ENCODE assay signal across 10 cellular contexts in genomic region chr2:118056165-118056534, GRCh38. TPM values are rescaled to one million over a fixed set of nuclear protein-coding genes. Genes with fewer than 3 reads are reported as not detected.
DNase-seq lines count a peak whose midpoint lies in the region; ATAC-seq, FAIRE-seq and TF ChIP-seq lines count a peak whose summit lies in the region.
"Had no signal": no experiment of that assay in that cellular context is flagged by ENCODE, and none has a peak within 500 bp of the region (broad histone marks: within the 10 kb centered on the region; RNA-seq: fewer than 3 reads in every experiment).

No MANE protein-coding gene starts in this region.

- H3F3A ChIP-seq in GM23248 (ENCODE audit: insufficient read depth), result peaks cover 27% of the 10 kb centered on the region

- intact Hi-C loops in activated T-helper 1 cell treated with anti-CD3 and anti-CD28 coated beads, Interleukin-12 subunit alpha, Interleukin-12 subunit beta, Interleukin-2, Interleukin-4 antibody, amounts not matched to agents 30 ng/mL and 10 ng/mL and 1 ng/mL, durations not matched to agents 14 hours and 24 hours and 36 hours (cut with micrococcal nuclease), result no loop called here

- H3K4me1 Mint-ChIP-seq in activated CD4-positive, alpha-beta memory T cell treated with anti-CD3 and anti-CD28 coated beads, Interleukin-2, amount 10 ng/mL, durations not matched to agents 7 days and 5 days, result peaks cover 8% of the 10 kb centered on the region
- peaks cover 9% of the 10 kb centered on the region for H3K4me1 Mint-ChIP-seq in activated T-helper 1 cell treated with anti-CD3 and anti-CD28 coated beads, Interleukin-12 subunit alpha, Interleukin-12 subunit beta, Interleukin-2, Interleukin-4 antibody, amounts not matched to agents 30 ng/mL and 10 ng/mL and 1 ng/mL, durations not matched to agents 14 hours and 24 hours and 36 hours (ENCODE audit: low read depth)
- peaks cover 5% of the 10 kb centered on the region for H3K4me1 Mint-ChIP-seq in T-helper 2 cell treated with Interferon-gamma antibody and Interleukin-4, amounts not matched to agents 5 μg/mL and 100 μg/mL, for 36 hours (ENCODE audit: low read depth)

- no peak overlapping the region for H3K4me2 ChIP-seq in GM23248 (ENCODE audit: unreplicated experiment)

- WGBS in gastroesophageal sphincter (ENCODE audit: low coverage in 1 of 2), 2 donors, result 31 to 70% methylated on average over 1 to 2 of the region's 3 CpGs
- WGBS in GM23248 (ENCODE audit: low coverage in 1 of 2, low lambda C conversion rate in 2 of 2, missing lambda C conversion rate in 2 of 2), 2 experiments, result 53 to 54% methylated on average over 3 of the region's 3 CpGs

- no peaks in the 10 kb centered on the region for H3K79me2 ChIP-seq in GM23248 (ENCODE audit: insufficient read depth)

- FAIRE-seq in GM12891 (lab: Jason Lieb, UNC), result peak; percentile 93
- FAIRE-seq: astrocyte, urothelium cell line had no signal

- H3K27ac Mint-ChIP-seq in activated CD4-positive, alpha-beta memory T cell treated with anti-CD3 and anti-CD28 coated beads, Interleukin-2, amount 10 ng/mL, durations not matched to agents 7 days and 5 days, result no peak overlapping the region
- no peak overlapping the region for H3K27ac Mint-ChIP-seq in activated T-helper 1 cell treated with anti-CD3 and anti-CD28 coated beads, Interleukin-12 subunit alpha, Interleukin-12 subunit beta, Interleukin-2, Interleukin-4 antibody, amounts not matched to agents 30 ng/mL and 10 ng/mL and 1 ng/mL, durations not matched to agents 14 hours and 24 hours and 36 hours
- no peak overlapping the region for H3K27ac Mint-ChIP-seq in T-helper 2 cell treated with Interferon-gamma antibody and Interleukin-4, amounts not matched to agents 5 μg/mL and 100 μg/mL, for 36 hours

- H3K9ac ChIP-seq in GM23248, result no peak overlapping the region

- H3K9me3 ChIP-seq in gastroesophageal sphincter (no peaks in the 10 kb centered on the region), GM23248 (ENCODE audit: low read depth) (no peaks in the 10 kb centered on the region)

- H2AFZ ChIP-seq in GM23248, result no peak overlapping the region

- H3K27me3 ChIP-seq in gastroesophageal sphincter (peaks cover 59% of the 10 kb centered on the region), GM23248 (replicated peaks; ENCODE audit: insufficient read depth) (no peaks in the 10 kb centered on the region)

- in situ Hi-C loops in GM23248 (cut with MboI), result no loop called here

- H3K4me1 ChIP-seq in gastroesophageal sphincter (no peaks in the 10 kb centered on the region), GM23248 (ENCODE audit: insufficient read depth) (peaks cover 20% of the 10 kb centered on the region)

- no peak overlapping the region for H3K4me3 Mint-ChIP-seq in activated CD4-positive, alpha-beta memory T cell treated with anti-CD3 and anti-CD28 coated beads, Interleukin-2, amount 10 ng/mL, durations not matched to agents 7 days and 5 days
- no peak overlapping the region for H3K4me3 Mint-ChIP-seq in activated T-helper 1 cell treated with anti-CD3 and anti-CD28 coated beads, Interleukin-12 subunit alpha, Interleukin-12 subunit beta, Interleukin-2, Interleukin-4 antibody, amounts not matched to agents 30 ng/mL and 10 ng/mL and 1 ng/mL, durations not matched to agents 14 hours and 24 hours and 36 hours
- H3K4me3 Mint-ChIP-seq in T-helper 2 cell treated with Interferon-gamma antibody and Interleukin-4, amounts not matched to agents 5 μg/mL and 100 μg/mL, for 36 hours, result no peak overlapping the region

- H3K27me3 Mint-ChIP-seq in activated CD4-positive, alpha-beta memory T cell treated with anti-CD3 and anti-CD28 coated beads, Interleukin-2, amount 10 ng/mL, durations not matched to agents 7 days and 5 days, result peaks cover 15% of the 10 kb centered on the region
- peaks cover 13% of the 10 kb centered on the region for H3K27me3 Mint-ChIP-seq in activated T-helper 1 cell treated with anti-CD3 and anti-CD28 coated beads, Interleukin-12 subunit alpha, Interleukin-12 subunit beta, Interleukin-2, Interleukin-4 antibody, amounts not matched to agents 30 ng/mL and 10 ng/mL and 1 ng/mL, durations not matched to agents 14 hours and 24 hours and 36 hours (ENCODE audit: insufficient read depth)
- peaks cover 23% of the 10 kb centered on the region for H3K27me3 Mint-ChIP-seq in T-helper 2 cell treated with Interferon-gamma antibody and Interleukin-4, amounts not matched to agents 5 μg/mL and 100 μg/mL, for 36 hours (ENCODE audit: low read depth)

- DNase-seq in GM12891 (ENCODE audit: insufficient read length, low spot score), result no peak
- no peak for DNase-seq in activated CD4-positive, alpha-beta memory T cell treated with anti-CD3 and anti-CD28 coated beads, Interleukin-2, amount 10 ng/mL, durations not matched to agents 7 days and 5 days
- DNase-seq in activated T-helper 1 cell treated with anti-CD3 and anti-CD28 coated beads, Interleukin-12 subunit alpha, Interleukin-12 subunit beta, Interleukin-2, Interleukin-4 antibody, amounts not matched to agents 30 ng/mL and 10 ng/mL and 1 ng/mL, durations not matched to agents 14 hours and 24 hours and 36 hours (ENCODE audit: low spot score), result no peak
- no peak for DNase-seq in GM23248
- DNase-seq in T-helper 2 cell treated with Interferon-gamma antibody and Interleukin-4, amounts not matched to agents 5 μg/mL and 100 μg/mL, for 36 hours (ENCODE audit: low spot score), result no peak

- H3K9me2 ChIP-seq in GM23248 (ENCODE audit: insufficient read depth), result no peaks in the 10 kb centered on the region

- TF ChIP-seq EP300 in gastroesophageal sphincter (IDR thresholded peaks at IDR 0.05), result no peak

- H3K36me3 ChIP-seq in gastroesophageal sphincter (no peaks in the 10 kb centered on the region), GM23248 (ENCODE audit: low read depth) (no peaks in the 10 kb centered on the region)

- POLR2A ChIA-PET in activated CD4-positive, alpha-beta memory T cell treated with anti-CD3 and anti-CD28 coated beads, Interleukin-2, amount 10 ng/mL, durations not matched to agents 7 days and 5 days (lab: Charles Lee), result no interaction called here

- no peak overlapping the region for H3K27ac ChIP-seq in gastroesophageal sphincter
- H3K27ac ChIP-seq in GM23248, result no peak overlapping the region

- no peak overlapping the region for H3K4me3 ChIP-seq in gastroesophageal sphincter
- H3K4me3 ChIP-seq in GM23248, result no peak overlapping the region

- TF ChIP-seq POLR2A in GM12891 (IDR thresholded peaks at IDR 0.05; ENCODE audit: low read depth, low read length) (no peak), gastroesophageal sphincter (IDR thresholded peaks at IDR 0.05) (no peak)

- no peaks in the 10 kb centered on the region for H3K36me3 Mint-ChIP-seq in activated CD4-positive, alpha-beta memory T cell treated with anti-CD3 and anti-CD28 coated beads, Interleukin-2, amount 10 ng/mL, durations not matched to agents 7 days and 5 days (ENCODE audit: low read depth)
- H3K36me3 Mint-ChIP-seq in activated T-helper 1 cell treated with anti-CD3 and anti-CD28 coated beads, Interleukin-12 subunit alpha, Interleukin-12 subunit beta, Interleukin-2, Interleukin-4 antibody, amounts not matched to agents 30 ng/mL and 10 ng/mL and 1 ng/mL, durations not matched to agents 14 hours and 24 hours and 36 hours (ENCODE audit: low read depth), result no peaks in the 10 kb centered on the region
- no peaks in the 10 kb centered on the region for H3K36me3 Mint-ChIP-seq in T-helper 2 cell treated with Interferon-gamma antibody and Interleukin-4, amounts not matched to agents 5 μg/mL and 100 μg/mL, for 36 hours (ENCODE audit: low read depth)

- ATAC-seq in GM21447 (IDR thresholded peaks at IDR 0.05; ENCODE audit: unreplicated experiment) (peak; percentile 86), HG03378 (IDR thresholded peaks at IDR 0.05; ENCODE audit: unreplicated experiment) (peak; percentile 91), gastroesophageal sphincter (peak; percentile 46)

- CTCF ChIA-PET in activated CD4-positive, alpha-beta memory T cell treated with anti-CD3 and anti-CD28 coated beads, Interleukin-2, amount 10 ng/mL, durations not matched to agents 7 days and 5 days (lab: Charles Lee), result interaction anchor here (1.3 to 1.7 kb wide), 2 partner anchors 9 to 113 kb away, joined by 3 to 8 read pairs; no protein-coding TSS in a partner anchor

- H3K9me3 Mint-ChIP-seq in activated CD4-positive, alpha-beta memory T cell treated with anti-CD3 and anti-CD28 coated beads, Interleukin-2, amount 10 ng/mL, durations not matched to agents 7 days and 5 days, result no peaks in the 10 kb centered on the region
- no peaks in the 10 kb centered on the region for H3K9me3 Mint-ChIP-seq in activated T-helper 1 cell treated with anti-CD3 and anti-CD28 coated beads, Interleukin-12 subunit alpha, Interleukin-12 subunit beta, Interleukin-2, Interleukin-4 antibody, amounts not matched to agents 30 ng/mL and 10 ng/mL and 1 ng/mL, durations not matched to agents 14 hours and 24 hours and 36 hours
- H3K9me3 Mint-ChIP-seq in T-helper 2 cell treated with Interferon-gamma antibody and Interleukin-4, amounts not matched to agents 5 μg/mL and 100 μg/mL, for 36 hours, result no peaks in the 10 kb centered on the region

- no peaks in the 10 kb centered on the region for H4K20me1 ChIP-seq in GM23248 (ENCODE audit: insufficient read depth)

- TF ChIP-seq CTCF in gastroesophageal sphincter (IDR thresholded peaks at IDR 0.05), result no peak

TF ChIP-seq in GM12891, 5 proteins besides CTCF, POLR2A, EP300 and RAD21 (continues in another document):
- TF ChIP-seq SPI1 (IDR thresholded peaks at IDR 0.05; ENCODE audit: low read depth, low read length) (peak; percentile 100), TAF1 (IDR thresholded peaks at IDR 0.05; ENCODE audit: low read depth, low read length) (no peak), POLR2AphosphoS5 (IDR thresholded peaks at IDR 0.05; ENCODE audit: low read depth, low read length) (no peak)

RNA-seq across cellular contexts. Expression of gene INSIG2, which starts 32.1 kb away (rescaled TPM):
- polyA plus RNA-seq in GM12891 (2012; ENCODE audit: low read depth, missing spikeins), result 33.3 TPM
- total RNA-seq in gastroesophageal sphincter, result 10 to 100 TPM; 10.6 to 18.5 (median 15.5) TPM
- 10 to 100 TPM; 38.2 to 40.9 TPM for total RNA-seq in activated CD4-positive, alpha-beta memory T cell treated with anti-CD3 and anti-CD28 coated beads, Interleukin-2, amount 10 ng/mL, durations not matched to agents 7 days and 5 days
- total RNA-seq in activated T-helper 1 cell treated with anti-CD3 and anti-CD28 coated beads, Interleukin-12 subunit alpha, Interleukin-12 subunit beta, Interleukin-2, Interleukin-4 antibody, amounts not matched to agents 30 ng/mL and 10 ng/mL and 1 ng/mL, durations not matched to agents 14 hours and 24 hours and 36 hours, result 31.3 and 34.6 TPM in 2 replicates
- total RNA-seq in GM23248 (2014; rRNA removed; shearing (Covaris generic)), result 13.0 and 21.0 TPM in 2 replicates
- 35.6 and 36.1 TPM in 2 replicates for polyA plus RNA-seq in GM23248 (2016; fragmentation: Nextera tagmentation; extraction: Ambion mirVana)

RNA-seq across cellular contexts. Expression of gene CCDC93, which starts 42.3 kb away (rescaled TPM):
- polyA plus RNA-seq in GM12891 (2012; ENCODE audit: low read depth, missing spikeins), result 7.8 TPM
- total RNA-seq in gastroesophageal sphincter, result 10 to 100 TPM; 13.2 to 18.8 (median 16.1) TPM
- total RNA-seq in activated CD4-positive, alpha-beta memory T cell treated with anti-CD3 and anti-CD28 coated beads, Interleukin-2, amount 10 ng/mL, durations not matched to agents 7 days and 5 days, result 10 to 100 TPM; 35.0 to 35.6 TPM
- 33.3 and 34.4 TPM in 2 replicates for total RNA-seq in activated T-helper 1 cell treated with anti-CD3 and anti-CD28 coated beads, Interleukin-12 subunit alpha, Interleukin-12 subunit beta, Interleukin-2, Interleukin-4 antibody, amounts not matched to agents 30 ng/mL and 10 ng/mL and 1 ng/mL, durations not matched to agents 14 hours and 24 hours and 36 hours
- 15.9 and 23.8 TPM in 2 replicates for total RNA-seq in GM23248 (2014; rRNA removed; shearing (Covaris generic))
- polyA plus RNA-seq in GM23248 (2016; fragmentation: Nextera tagmentation; extraction: Ambion mirVana), result 11.4 and 12.8 TPM in 2 replicates
